In genomic region chr10:68954904-68955303, GRCh38 we compare ENCODE assay signal across 9 cellular contexts. TPM values are rescaled to one million over a fixed set of nuclear protein-coding genes. Genes with fewer than 3 reads are reported as not detected.
DNase-seq lines count a peak whose midpoint lies in the region; ATAC-seq and TF ChIP-seq lines count a peak whose summit lies in the region.
"Had no signal": no experiment of that assay in that cellular context is flagged by ENCODE, and none has a peak within 500 bp of the region (broad histone marks: within the 10 kb centered on the region; RNA-seq: fewer than 3 reads in every experiment).

No MANE protein-coding gene starts in this region.

- no peak for ATAC-seq in activated B cell treated with CpG ODN at 0.5 μM for 24 hours (ENCODE audit: low read depth)
- no peak for ATAC-seq in GM21737 (IDR thresholded peaks at IDR 0.05; ENCODE audit: unreplicated experiment)

- H3K9me3 Mint-ChIP-seq in activated B cell treated with CpG ODN at 0.5 μM for 24 hours: no peaks in the 10 kb centered on the region

- DNase-seq in GM12865 (ENCODE audit: low read depth): no peak
- no peak for DNase-seq in activated B cell treated with CpG ODN at 0.5 μM for 24 hours
- DNase-seq in iPS DF 6.9 (ENCODE audit: low read depth, low spot score): no peak
- no peak for DNase-seq in foreskin fibroblast
- no peak for DNase-seq in MV-4-11 (lab: John Stamatoyannopoulos, UW)
- no peak for DNase-seq in activated gamma-delta T cell (lab: John Stamatoyannopoulos, UW)

- no peaks in the 10 kb centered on the region for H3K4me1 ChIP-seq in iPS DF 6.9 (ENCODE audit: control insufficient read depth, insufficient read depth, low read length)

- peak overlapping the region; percentile 38 for H3K4me3 Mint-ChIP-seq in activated B cell treated with CpG ODN at 0.5 μM for 24 hours

- peak overlapping the region; percentile 89 for H3K27ac ChIP-seq in 22Rv1
- H3K27ac ChIP-seq in iPS DF 6.9 (ENCODE audit: low read length): no peak overlapping the region

- no peaks in the 10 kb centered on the region for H3K9me3 ChIP-seq in iPS DF 6.9 (ENCODE audit: control insufficient read depth, insufficient read depth, low read length)
- H3K9me3 ChIP-seq: ascending aorta had no signal

- H3K27ac Mint-ChIP-seq in activated B cell treated with CpG ODN at 0.5 μM for 24 hours: peak overlapping the region; percentile 24

- TF ChIP-seq CTCF in 22Rv1 (IDR thresholded peaks at IDR 0.05) (no peak), GM12865 (IDR thresholded peaks at IDR 0.05; ENCODE audit: insufficient read depth, low read depth, low read length, missing control alignments) (no peak), activated B cell treated with CpG ODN at 0.5 μM for 24 hours (IDR thresholded peaks at IDR 0.05) (no peak), foreskin fibroblast (IDR thresholded peaks at IDR 0.05; ENCODE audit: low read depth, low read length) (no peak)

- CTCF ChIA-PET in activated B cell treated with CpG ODN at 0.5 μM for 24 hours (lab: Charles Lee): interaction anchor here (1.4 to 4.0 kb wide), 2 partner anchors 15 to 139 kb away, joined by 3 to 24 read pairs; no protein-coding TSS in a partner anchor

- intact Hi-C loops in activated B cell treated with CpG ODN at 0.5 μM for 24 hours (cut with micrococcal nuclease): no loop called here

- peaks cover 38% of the 10 kb centered on the region for H3K4me1 Mint-ChIP-seq in activated B cell treated with CpG ODN at 0.5 μM for 24 hours

- peaks cover 38% of the 10 kb centered on the region for H3K36me3 Mint-ChIP-seq in activated B cell treated with CpG ODN at 0.5 μM for 24 hours (ENCODE audit: low read depth)

- no peaks in the 10 kb centered on the region for H3K27me3 Mint-ChIP-seq in activated B cell treated with CpG ODN at 0.5 μM for 24 hours

- WGBS in iPS DF 6.9 (ENCODE audit: insufficient coverage, insufficient read length): no CpG with 5 or more reads among the region's 12 CpGs

- no peaks in the 10 kb centered on the region for H3K36me3 ChIP-seq in iPS DF 6.9 (ENCODE audit: control insufficient read depth, insufficient read depth, low read length)

- peak overlapping the region; percentile 87 for H3K4me3 ChIP-seq in GM12865 (ENCODE audit: low read depth, low read length)
- H3K4me3 ChIP-seq in iPS DF 6.9 (ENCODE audit: low read length): peak overlapping the region; percentile 10; the same call in 1 of the 2 replicates
- peak overlapping the region in 1 of 2 donors; percentile 78 for H3K4me3 ChIP-seq in foreskin fibroblast (ENCODE audit: low read depth in 1 of 2, low read length in 2 of 2)

- no peaks in the 10 kb centered on the region for H3K27me3 ChIP-seq in iPS DF 6.9 (ENCODE audit: control insufficient read depth, insufficient read depth, low read length)
- H3K27me3 ChIP-seq: ascending aorta had no signal

- POLR2A ChIA-PET in activated B cell treated with CpG ODN at 0.5 μM for 24 hours (lab: Charles Lee): interaction anchor here (1.0 to 2.5 kb wide), 3 partner anchors 54 to 139 kb away, joined by 3 to 29 read pairs (median 19); partner anchors contain the start of genes DDX50 and SRGN

RNA-seq across cellular contexts. Expression of gene DDX21, which starts 1.1 kb away (rescaled TPM):
- 111 and 112 TPM in 2 replicates for total RNA-seq in activated B cell treated with CpG ODN at 0.5 μM for 24 hours

RNA-seq across cellular contexts. Expression of gene KIFBP, which starts 33.7 kb away (rescaled TPM):
- 6.5 and 7.7 TPM in 2 replicates for total RNA-seq in activated B cell treated with CpG ODN at 0.5 μM for 24 hours

RNA-seq across cellular contexts. Expression of gene DDX50, which starts 53.8 kb away (rescaled TPM):
- 36.3 and 41.7 TPM in 2 replicates for total RNA-seq in activated B cell treated with CpG ODN at 0.5 μM for 24 hours
